ENCODE assay signal across 28 cellular contexts in the genomic region with DNA sequence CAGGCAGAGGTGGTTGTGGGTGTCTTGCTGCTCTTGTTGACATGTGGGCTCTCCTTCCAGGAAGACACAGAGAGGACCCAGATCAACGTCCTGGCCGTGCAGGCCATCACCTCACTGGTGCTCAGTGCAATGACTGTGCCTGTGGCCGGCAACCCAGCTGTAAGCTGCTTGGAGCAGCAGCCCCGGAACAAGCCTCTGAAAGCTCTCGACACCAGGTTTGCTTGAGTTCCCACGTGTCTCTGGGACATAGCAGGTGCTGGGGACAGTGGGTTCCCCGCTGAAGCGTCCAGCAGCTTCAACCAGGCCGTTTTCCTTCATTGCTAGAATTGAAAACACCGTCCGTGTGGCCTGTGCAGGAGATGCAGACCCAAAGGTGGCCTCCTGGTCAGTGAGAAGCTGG. TPM values are rescaled to one million over a fixed set of nuclear protein-coding genes. Genes with fewer than 3 reads are reported as not detected.
"Had no signal": no experiment of that assay in that cellular context is flagged by ENCODE, and none has a peak within 500 bp of the region (broad histone marks: within the 10 kb centered on the region; RNA-seq: fewer than 3 reads in every experiment).

No MANE protein-coding gene starts in this region.

- H3K27me3 Mint-ChIP-seq: activated naive CD8-positive, alpha-beta T cell treated with anti-CD3 and anti-CD28 coated beads, Interleukin-2, amount 10 ng/mL, durations not matched to agents 7 days and 5 days; naive thymus-derived CD8-positive, alpha-beta T cell; T-cell had no signal

- H3K4me3 Mint-ChIP-seq: activated naive CD8-positive, alpha-beta T cell treated with anti-CD3 and anti-CD28 coated beads, Interleukin-2, amount 10 ng/mL, durations not matched to agents 7 days and 5 days; activated T-cell treated with anti-CD3 and anti-CD28 coated beads, Interleukin-2, amount 50 U/mL, for 4 hours; mesothelial cell of epicardium; naive thymus-derived CD8-positive, alpha-beta T cell; T-cell; T-helper 2 cell treated with Interferon-gamma antibody and Interleukin-4, amounts not matched to agents 5 μg/mL and 100 μg/mL, for 36 hours had no signal

- H3K9me3 ChIP-seq: ovary, spleen, thoracic aorta, upper lobe of left lung had no signal

- H3K9me3 Mint-ChIP-seq: activated naive CD8-positive, alpha-beta T cell treated with anti-CD3 and anti-CD28 coated beads, Interleukin-2, amount 10 ng/mL, durations not matched to agents 7 days and 5 days; activated T-cell treated with anti-CD3 and anti-CD28 coated beads, Interleukin-2, amount 50 U/mL, for 4 hours; activated T-helper 2 cell treated with anti-CD3 and anti-CD28 coated beads, Interferon-gamma antibody, Interleukin-2, Interleukin-4, amounts not matched to agents 10 μg/mL and 5 μg/mL and 100 μg/mL, durations not matched to agents 14 hours and 24 hours and 36 hours; mesothelial cell of epicardium; naive thymus-derived CD8-positive, alpha-beta T cell; T-cell; T-helper 2 cell treated with Interferon-gamma antibody and Interleukin-4, amounts not matched to agents 5 μg/mL and 100 μg/mL, for 36 hours had no signal

- ATAC-seq: activated CD4-positive, CD25-positive, alpha-beta regulatory T cell treated with anti-CD3 and anti-CD28 coated beads, Interleukin-2, amount 50 U/mL, for 24 hours; activated T-cell treated with anti-CD3 and anti-CD28 coated beads, Interleukin-2, amount 50 U/mL, for 4 hours; left lobe of liver; naive thymus-derived CD8-positive, alpha-beta T cell; SK-N-SH treated with all-trans-retinoic acid at 6 μM for 48 hours; T-cell had no signal

- H3K36me3 ChIP-seq: ovary had no signal

- DNase-seq: activated CD4-positive, alpha-beta T cell treated with anti-CD3 and anti-CD28 coated beads, Interleukin-2, amount 50 U/mL, for 1 hour; activated CD8-positive, alpha-beta memory T cell treated with anti-CD3 and anti-CD28 coated beads, Interleukin-2, amount 50 U/mL, for 48 hours; activated naive CD4-positive, alpha-beta T cell; activated naive CD8-positive, alpha-beta T cell treated with anti-CD3 and anti-CD28 coated beads, Interleukin-2, amount 10 ng/mL, durations not matched to agents 7 days and 5 days; activated T-cell treated with anti-CD3 and anti-CD28 coated beads, Interleukin-2, amount 50 U/mL, for 4 hours; amniotic stem cell; cerebellar nuclear complex; cortex of kidney; erythroblast; foreskin fibroblast; mammary epithelial cell; naive thymus-derived CD8-positive, alpha-beta T cell; spleen; stimulated activated CD4-positive, alpha-beta T cell treated with anti-CD3 and anti-CD28 coated beads, Interleukin-4, amount 100 ng/mL, for 1 hour; stimulated activated naive CD4-positive, alpha-beta T cell treated with Interleukin-2 at 50 U/mL for 16 hours; T-cell had no signal

- H3K27ac ChIP-seq: ovary, thoracic aorta, upper lobe of left lung, VCaP had no signal

- H3K27me3 ChIP-seq: ovary, spleen, upper lobe of left lung had no signal

- H3K4me3 ChIP-seq: ovary, spleen, thoracic aorta, upper lobe of left lung had no signal

- H3K27ac Mint-ChIP-seq: activated naive CD8-positive, alpha-beta T cell treated with anti-CD3 and anti-CD28 coated beads, Interleukin-2, amount 10 ng/mL, durations not matched to agents 7 days and 5 days; activated T-helper 2 cell treated with anti-CD3 and anti-CD28 coated beads, Interferon-gamma antibody, Interleukin-2, Interleukin-4, amounts not matched to agents 10 μg/mL and 5 μg/mL and 100 μg/mL, durations not matched to agents 14 hours and 24 hours and 36 hours; mesothelial cell of epicardium; T-helper 2 cell treated with Interferon-gamma antibody and Interleukin-4, amounts not matched to agents 5 μg/mL and 100 μg/mL, for 36 hours had no signal

- H3K4me1 Mint-ChIP-seq: mesothelial cell of epicardium had no signal

RNA-seq across cellular contexts. Expression of a gene that starts 25.6 kb away (rescaled TPM):
- polyA plus RNA-seq: fibroblast of lung, keratinocyte had no signal
